18 cellular contexts compared by ENCODE assay signal in genomic region chr6:2578729-2579128, GRCh38.
DNase-seq lines count a peak whose midpoint lies in the region; ATAC-seq and TF ChIP-seq lines count a peak whose summit lies in the region.
"Had no signal": no experiment of that assay in that cellular context is flagged by ENCODE, and none has a peak within 500 bp of the region (broad histone marks: within the 10 kb centered on the region; RNA-seq: fewer than 3 reads in every experiment).

No MANE protein-coding gene starts in this region.

- H3K4ac ChIP-seq in IMR-90 (ENCODE audit: low read depth, low read length), result peak overlapping the region; percentile 72

- CTCF ChIA-PET in IMR-90 (lab: Yijun Ruan, JAX), result no interaction called here

- H4K91ac ChIP-seq in IMR-90 (ENCODE audit: insufficient read depth, low read depth, low read length), result peak overlapping the region; percentile 80

- in situ Hi-C loops in IMR-90 (cut with MboI; ENCODE audit: low sequenced_read_pairs), result no loop called here

- no peak overlapping the region for H3K9ac ChIP-seq in IMR-90 (ENCODE audit: low read depth, low read length)
- H3K9ac ChIP-seq: BLaER1 had no signal

- no TSS peak for BruUV-seq in IMR-90 (replicated peaks; lab: Mats Ljungman, UMichigan)

- peak overlapping the region; percentile 46; the same call in 1 of the 2 replicates for H3K27ac ChIP-seq in IMR-90 (ENCODE audit: insufficient read depth, low read length)
- no peak overlapping the region for H3K27ac ChIP-seq in adrenal gland
- H3K27ac ChIP-seq: BLaER1, HL-60, prostate gland, stomach had no signal

- peak overlapping the region; percentile 91 for H2AFZ ChIP-seq in IMR-90 (replicated peaks; ENCODE audit: low read length, poor library complexity)

- DNase-seq in IMR-90 (peak; percentile 34), dermis blood vessel endothelial cell (peak; percentile 79), iPS-NIHi11 (ENCODE audit: low spot score) (peak; percentile 1), pulmonary artery endothelial cell (ENCODE audit: low read depth, low spot score) (peak; percentile 53), GM20000 (ENCODE audit: low spot score) (no peak), adrenal gland (no peak), T1000 (lab: John Stamatoyannopoulos, UW) (no peak)
- DNase-seq: activated CD4-positive, alpha-beta T cell treated with anti-CD3 and anti-CD28 coated beads for 48 hours; activated naive CD4-positive, alpha-beta T cell treated with anti-CD3 and anti-CD28 coated beads, Interleukin-2, amount 10 ng/mL, durations not matched to agents 7 days and 5 days; DMS153; naive thymus-derived CD8-positive, alpha-beta T cell; NCI-H1436; NCI-H2227 treated with DMSO at 0.1 percent for 48 hours; SIG-M5; stomach had no signal

- peak overlapping the region; percentile 57; the same call in 1 of the 3 replicates for H2BK15ac ChIP-seq in IMR-90 (ENCODE audit: low read depth, low read length)

- H3K4me1 ChIP-seq in IMR-90 (ENCODE audit: control insufficient read depth, insufficient read depth, low read length) (peaks cover 10% of the 10 kb centered on the region), adrenal gland (replicated peaks in 1 of 2) (no peaks in the 10 kb centered on the region)
- H3K4me1 ChIP-seq: prostate gland, stomach had no signal

- H3K14ac ChIP-seq in IMR-90 (replicated peaks; ENCODE audit: low read depth, low read length), result peak overlapping the region; percentile 85

- H3K23ac ChIP-seq in IMR-90 (ENCODE audit: low read depth, low read length), result no peak overlapping the region; the same call in 1 of the 2 replicates

- TF ChIP-seq CTCF in IMR-90 (conservative IDR thresholded peaks at IDR 0.05; ENCODE audit: low read depth, low read length), result no peak
- TF ChIP-seq CTCF in GM20000 (IDR thresholded peaks at IDR 0.05; ENCODE audit: extremely low read depth, missing control alignments), result no peak
- no peak for TF ChIP-seq CTCF in adrenal gland (IDR thresholded peaks at IDR 0.05)

- H3K18ac ChIP-seq in IMR-90 (ENCODE audit: low read depth, low read length), result no peak overlapping the region; the same call in 1 of the 2 replicates

- TF ChIP-seq POLR2A in IMR-90 (IDR thresholded peaks at IDR 0.05; ENCODE audit: low read depth, low read length), result no peak
- no peak for TF ChIP-seq POLR2A in adrenal gland (IDR thresholded peaks at IDR 0.05)

- H2AK9ac ChIP-seq in IMR-90 (replicated peaks; ENCODE audit: low read depth, low read length, poor library complexity), result no peak overlapping the region

- H3K36me3 ChIP-seq in IMR-90 (ENCODE audit: control insufficient read depth, insufficient read depth, low read length) (no peaks in the 10 kb centered on the region), adrenal gland (replicated peaks in 1 of 2) (no peaks in the 10 kb centered on the region)
- H3K36me3 ChIP-seq: BLaER1, prostate gland, stomach had no signal

- TF ChIP-seq RAD21 in IMR-90 (IDR thresholded peaks at IDR 0.05; ENCODE audit: low read length), result no peak

- no peak overlapping the region for H3K56ac ChIP-seq in IMR-90 (ENCODE audit: extremely low read depth, insufficient read depth, low read length)

- POLR2A ChIA-PET in IMR-90 (lab: Charles Lee; ENCODE audit: unreplicated experiment), result no interaction called here

- H2BK120ac ChIP-seq in IMR-90 (ENCODE audit: low read depth, low read length), result peak overlapping the region; percentile 55

- H4K5ac ChIP-seq in IMR-90 (ENCODE audit: low read depth, low read length), result peak overlapping the region; percentile 27; the same call in 1 of the 2 replicates

- intact Hi-C loops in IMR-90 (cut with micrococcal nuclease), result no loop called here
- intact Hi-C loops in adrenal gland (cut with DNase I), result no loop called here

- H3K27me3 ChIP-seq in IMR-90 (ENCODE audit: control insufficient read depth, insufficient read depth, low read length) (no peaks in the 10 kb centered on the region), adrenal gland (no peaks in the 10 kb centered on the region)
- H3K27me3 ChIP-seq: BLaER1, stomach had no signal

- no peaks in the 10 kb centered on the region for H3K79me1 ChIP-seq in IMR-90 (ENCODE audit: low read depth in 1 of 2, low read length in 2 of 2)

- no CpG with 5 or more reads among the region's 2 CpGs for WGBS in IMR-90 (ENCODE audit: extremely low coverage in 2 of 2, insufficient read length in 1 of 2), 2 experiments
- WGBS in adrenal gland, 4 donors, result 76 to 85% (median 84%) methylated on average over 2 of the region's 2 CpGs

- peak overlapping the region; percentile 23 for H2AK5ac ChIP-seq in IMR-90 (ENCODE audit: low read depth, low read length)

- H4K8ac ChIP-seq in IMR-90 (ENCODE audit: low read depth in 2 of 2, low read length in 2 of 2), result peak overlapping the region; percentile 17 to 74

- dilution Hi-C loops in IMR-90 (cut with HindIII; ENCODE audit: low sequenced_read_pairs, unreplicated experiment), result no loop called here

- no peak overlapping the region for H2BK5ac ChIP-seq in IMR-90 (ENCODE audit: low read depth, low read length, poor library complexity, severe bottlenecking)

- H4K20me1 ChIP-seq in IMR-90 (ENCODE audit: insufficient read depth, low read length), result no peaks in the 10 kb centered on the region
- H4K20me1 ChIP-seq: BLaER1 had no signal

- peak; percentile 27; the same call in 1 of the 2 replicates for ATAC-seq in IMR-90 (ENCODE audit: low read depth)
- ATAC-seq: naive thymus-derived CD8-positive, alpha-beta T cell had no signal

- H3K4me2 ChIP-seq in IMR-90 (ENCODE audit: low read depth, low read length), result no peak overlapping the region; the same call in 1 of the 2 replicates
- H3K4me2 ChIP-seq: BLaER1 had no signal

- H2BK20ac ChIP-seq in IMR-90 (ENCODE audit: low read depth, low read length), result peak overlapping the region; percentile 31

- H3K9me3 ChIP-seq in IMR-90 (ENCODE audit: control insufficient read depth, insufficient read depth, low read length) (no peaks in the 10 kb centered on the region), adrenal gland (replicated peaks in 1 of 3) (peaks cover 0 to 4% (median 0%) of the 10 kb centered on the region in 3 donors)
- H3K9me3 ChIP-seq: prostate gland, stomach had no signal

- no peak overlapping the region for H3K4me3 ChIP-seq in IMR-90 (ENCODE audit: insufficient read depth, low read depth, low read length)
- no peak overlapping the region for H3K4me3 ChIP-seq in adrenal gland
- H3K4me3 ChIP-seq: BLaER1, prostate gland, stomach had no signal

- H3K9me1 ChIP-seq in IMR-90 (ENCODE audit: insufficient read depth, low read length), result peaks cover 5% of the 10 kb centered on the region; the same call in 1 of the 2 replicates

TF ChIP-seq in IMR-90, 13 proteins besides CTCF, POLR2A, EP300 and RAD21:
- TF ChIP-seq SMC3 (IDR thresholded peaks at IDR 0.05; ENCODE audit: low read depth, low read length) (no peak), MAFK (IDR thresholded peaks at IDR 0.05; ENCODE audit: low read depth, low read length) (peak; percentile 90)
TF ChIP-seq in IMR-90: peak in this region for 1.

Comparison
In these comparisons a context has a peak if more than half of its experiments do, and no peak if none do; other contexts are left out.
1. DNase-seq: peak in IMR-90 (single experiment), dermis blood vessel endothelial cell (single experiment), iPS-NIHi11 (single experiment) and pulmonary artery endothelial cell (single experiment); none in GM20000 (single experiment), adrenal gland (0 of 7) and T1000 (single experiment).